ENCODE assay signal across 8 cellular contexts in the genomic region with DNA sequence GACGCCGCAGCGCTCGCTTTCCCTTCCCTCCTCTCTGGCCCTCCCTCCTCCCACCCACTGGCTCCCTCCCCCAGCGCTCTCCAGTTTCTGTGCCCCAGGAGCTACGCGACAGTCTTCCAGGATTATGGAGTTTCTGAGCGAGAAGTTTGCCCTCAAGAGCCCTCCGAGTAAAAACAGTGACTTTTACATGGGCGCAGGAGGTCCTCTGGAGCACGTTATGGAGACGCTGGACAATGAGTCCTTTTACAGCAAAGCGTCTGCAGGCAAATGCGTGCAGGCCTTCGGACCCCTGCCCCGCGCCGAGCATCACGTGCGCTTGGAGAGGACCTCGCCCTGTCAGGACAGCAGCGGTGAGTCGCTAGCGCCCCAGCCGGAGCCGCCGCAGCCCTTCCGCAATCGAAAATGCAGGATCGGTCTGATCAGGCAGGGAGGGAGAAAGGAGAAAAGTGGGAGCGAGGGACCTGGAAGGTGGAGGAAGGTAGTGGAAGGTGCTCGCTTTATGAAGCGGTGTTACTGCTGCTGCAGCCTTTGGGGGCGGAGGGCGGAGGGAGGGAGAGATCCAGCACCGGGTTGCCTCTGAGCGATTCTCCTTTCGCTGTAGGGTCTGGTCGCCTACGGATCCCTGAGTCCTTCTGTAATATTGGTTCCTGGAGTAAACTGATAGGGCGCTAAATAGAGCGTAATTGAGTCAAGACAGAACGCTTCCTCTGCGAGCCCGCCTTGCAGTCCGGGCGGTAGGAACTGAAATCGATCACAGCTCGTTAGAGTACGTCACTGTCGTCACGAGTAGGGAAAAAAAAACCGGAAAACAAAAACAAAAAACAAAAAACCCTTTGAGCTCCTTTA. TPM values are rescaled to one million over a fixed set of nuclear protein-coding genes. Genes with fewer than 3 reads are reported as not detected.
DNase-seq lines count a peak whose midpoint lies in the region; ATAC-seq, FAIRE-seq and TF ChIP-seq lines count a peak whose summit lies in the region.

Gene ALX1 (plus strand): TSS at position 83 of the 846 bp plus-strand sequence. CDS start 42 bp downstream, at position 125.

- peak within 1 kb of the TSS; percentile 78 for H3K4me2 ChIP-seq in fibroblast of lung (ENCODE audit: extremely low read depth, insufficient read depth, low read length)

- H3K27ac ChIP-seq in fibroblast of lung (ENCODE audit: insufficient read depth, low read length): no peak within 1 kb of the TSS

- CTCF ChIA-PET in GM10248 (lab: Yijun Ruan, JAX): no interaction called here

- no peak within 1 kb of the TSS for H3K9ac ChIP-seq in fibroblast of lung (ENCODE audit: insufficient read depth, low read length)

- H3K4me3 ChIP-seq in fibroblast of lung (replicated peaks in 1 of 4; ENCODE audit: control extremely low read depth in 1 of 4, insufficient read depth in 1 of 4, low read depth in 3 of 4, low read length in 4 of 4): peak within 1 kb of the TSS; percentile 32 to 65 (median 43)
- H3K4me3 ChIP-seq in neuron (ENCODE audit: low read length): peak within 1 kb of the TSS; percentile 73

- DNase-seq in GM10248 (ENCODE audit: extremely low spot score) (peak; percentile 13), SK-N-DZ (ENCODE audit: low spot score) (peak; percentile 93), fibroblast of lung (ENCODE audit: low read depth in 2 of 2) (peak; percentile 14 to 44), RCC 7860 (ENCODE audit: low spot score) (no peak), T-helper 9 cell (no peak), 8988T (no peak)

- no peak for TF ChIP-seq CTCF in GM10248 (IDR thresholded peaks at IDR 0.05; ENCODE audit: control extremely low read depth, extremely low read depth, low read depth, missing control alignments)
- TF ChIP-seq CTCF in fibroblast of lung (conservative IDR thresholded peaks at IDR 0.05 in 1 of 2, IDR thresholded peaks at IDR 0.05 in 1 of 2; ENCODE audit: low read depth in 1 of 2, low read length in 2 of 2): no peak

- ATAC-seq in HG02938 (IDR thresholded peaks at IDR 0.05; ENCODE audit: unreplicated experiment): peak; percentile 57

- no peaks in the 10 kb centered on the region for H3K36me3 ChIP-seq in fibroblast of lung (ENCODE audit: control insufficient read depth, insufficient read depth, low read length)
- no peaks in the 10 kb centered on the region for H3K36me3 ChIP-seq in neuron (ENCODE audit: insufficient read depth, low read length)

- no peak for FAIRE-seq in RCC 7860 (lab: Jason Lieb, UNC)

- H3K27me3 ChIP-seq in fibroblast of lung (ENCODE audit: control insufficient read depth, insufficient read depth, low read length): peaks cover 14% of the 10 kb centered on the region
- peaks cover 26% of the 10 kb centered on the region for H3K27me3 ChIP-seq in neuron (ENCODE audit: insufficient read depth, low read length)

- H3K4me1 ChIP-seq in fibroblast of lung (ENCODE audit: control insufficient read depth, extremely low read depth, insufficient read depth, low read length) (no peaks in the 10 kb centered on the region), neuron (ENCODE audit: insufficient read depth, low read length) (peaks cover 6% of the 10 kb centered on the region)

- H4K20me1 ChIP-seq in fibroblast of lung (ENCODE audit: control insufficient read depth, extremely low read depth, insufficient read depth, low read length): no peaks in the 10 kb centered on the region

- H2AFZ ChIP-seq in fibroblast of lung (ENCODE audit: low read length) (no peak within 1 kb of the TSS), neuron (ENCODE audit: low read depth, low read length) (peak within 1 kb of the TSS; percentile 91)

- H3K9me3 ChIP-seq in fibroblast of lung (ENCODE audit: control insufficient read depth, insufficient read depth, low read depth, low read length) (no peaks in the 10 kb centered on the region), neuron (ENCODE audit: low read length) (no peaks in the 10 kb centered on the region)

- H3K79me2 ChIP-seq in fibroblast of lung (ENCODE audit: control insufficient read depth, insufficient read depth, low read length): no peaks in the 10 kb centered on the region

- POLR2A ChIA-PET in GM10248 (lab: Yijun Ruan, JAX): no interaction called here

RNA-seq across cellular contexts. Expression of gene ALX1, which starts in this region (rescaled TPM):
- polyA plus RNA-seq in SK-N-DZ (2014; cell fraction: cytosol; rRNA removed): 9.2 and 12.8 TPM in 2 replicates
- polyA plus RNA-seq in SK-N-DZ (2014; cell fraction: nucleus; rRNA removed): 7.6 and 12.6 TPM in 2 replicates
- total RNA-seq in fibroblast of lung: not detected in 2 replicates
- polyA plus RNA-seq in fibroblast of lung: 0.03 TPM in 1 of 2 replicates, not detected in the other
- polyA plus RNA-seq in fibroblast of lung (2012): not detected in 2 replicates
- polyA minus RNA-seq in fibroblast of lung (ENCODE audit: low replicate concordance): not detected in 2 replicates

Comparison
In these comparisons a context has a peak if more than half of its experiments do, and no peak if none do; other contexts are left out.
1. Peak in DNase-seq, H3K4me3 ChIP-seq and H3K4me2 ChIP-seq in fibroblast of lung; RNA of the gene not detected or under 1 TPM.
2. DNase-seq: peak in GM10248 (single experiment) and SK-N-DZ (single experiment); none in RCC 7860 (single experiment), T-helper 9 cell (single experiment) and 8988T (single experiment).